8 cellular contexts compared by ENCODE assay signal in the genomic region with DNA sequence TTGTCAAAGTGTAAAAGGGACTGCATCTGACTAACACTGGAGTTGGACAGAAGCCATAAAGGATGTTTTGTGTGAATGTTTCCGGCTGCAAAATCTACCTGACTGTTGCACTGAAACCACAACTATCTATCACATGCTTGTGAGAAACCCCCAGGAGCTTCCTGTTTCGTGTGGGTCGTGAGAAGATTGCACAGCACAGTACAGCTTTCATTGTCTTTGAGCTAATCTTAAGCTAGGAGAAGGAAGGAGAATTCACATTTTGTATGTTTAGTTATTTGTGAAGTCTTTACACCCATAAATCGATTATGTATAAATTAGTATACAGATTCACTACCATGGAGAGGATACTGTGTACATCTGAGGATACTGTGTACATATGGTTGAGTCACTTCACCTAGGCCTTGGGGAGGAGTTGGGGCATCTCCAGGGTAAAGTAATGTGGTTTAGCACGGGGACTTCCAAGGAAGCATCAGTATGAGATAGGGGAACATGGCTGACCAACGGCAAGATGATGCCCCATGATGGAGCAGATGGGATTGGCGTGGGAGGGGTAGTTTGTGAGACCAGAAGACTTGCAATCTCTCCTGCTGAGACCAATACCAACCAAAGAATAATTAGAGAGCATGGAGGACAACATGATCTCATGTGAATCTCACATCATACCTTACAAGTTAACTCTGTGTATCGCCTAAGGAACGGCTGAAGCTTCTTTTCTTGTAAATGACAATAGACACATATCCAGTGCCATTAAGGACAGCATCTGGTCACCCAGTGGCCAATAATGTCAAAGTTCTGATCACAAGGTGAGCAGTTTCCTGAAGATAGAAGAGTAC.
DNase-seq lines count a peak whose midpoint lies in the region; ATAC-seq and TF ChIP-seq lines count a peak whose summit lies in the region.

No MANE protein-coding gene starts in this region.

- H3K9me2 ChIP-seq in MM.1S (replicated peaks; ENCODE audit: insufficient read depth, low read length), result no peaks in the 10 kb centered on the region

- H2AFZ ChIP-seq in MM.1S (ENCODE audit: low read length), result peak overlapping the region; percentile 55

- intact Hi-C loops in head of caudate nucleus (cut with DNase I), result no loop called here

- H3K9ac ChIP-seq in MM.1S (ENCODE audit: low read length), result peak overlapping the region; percentile 19; the same call in 1 of the 2 replicates

- peaks cover 20% of the 10 kb centered on the region for H3K4me1 ChIP-seq in MM.1S (ENCODE audit: low read length)

- H3K27ac ChIP-seq in MM.1S (ENCODE audit: low read length), result peak overlapping the region; percentile 86

- peak overlapping the region; percentile 19; the same call in 1 of the 2 replicates for H3K4me3 ChIP-seq in MM.1S (ENCODE audit: low read length)

- peak; percentile 79 for ATAC-seq in GM21723 (IDR thresholded peaks at IDR 0.05; ENCODE audit: unreplicated experiment)

- peak; percentile 61 for DNase-seq in GM10248 (ENCODE audit: extremely low spot score)
- peak; percentile 86 for DNase-seq in MM.1S
- DNase-seq in activated CD8-positive, alpha-beta memory T cell treated with anti-CD3 and anti-CD28 coated beads for 4 hours (ENCODE audit: low read depth in 2 of 2), result peak; percentile 42 to 51
- peak; percentile 92 for DNase-seq in kidney tubule cell (ENCODE audit: low spot score)
- no peak for DNase-seq in head of caudate nucleus
- no peak for DNase-seq in amniotic stem cell (lab: John Stamatoyannopoulos, UW)
- no peak for DNase-seq in NCI-H510A (lab: John Stamatoyannopoulos, UW)

- POLR2A ChIA-PET in GM10248 (lab: Yijun Ruan, JAX), result interaction anchor here (0.9 to 2.2 kb wide), 3 partner anchors 11 to 113 kb away, joined by 3 to 19 read pairs (median 3); partner anchors contain the start of gene TMSB4X

- peak overlapping the region; percentile 62 for H3K4me2 ChIP-seq in MM.1S (ENCODE audit: low read depth, low read length)

- H3K9me3 ChIP-seq in MM.1S (replicated peaks; ENCODE audit: insufficient read depth, low read length), result no peaks in the 10 kb centered on the region

- H3K36me3 ChIP-seq in MM.1S (replicated peaks; ENCODE audit: insufficient read depth, low read length), result no peaks in the 10 kb centered on the region

- H3K27me3 ChIP-seq in MM.1S (replicated peaks; ENCODE audit: insufficient read depth, low read length), result no peaks in the 10 kb centered on the region

- H3K79me2 ChIP-seq in MM.1S (ENCODE audit: low read length), result no peaks in the 10 kb centered on the region

- no peaks in the 10 kb centered on the region for H4K20me1 ChIP-seq in MM.1S (ENCODE audit: insufficient read depth, low read length)

- H3F3A ChIP-seq in MM.1S (ENCODE audit: insufficient read depth, low read length), result peaks cover 14% of the 10 kb centered on the region; the same call in 1 of the 2 replicates

- no peak for TF ChIP-seq CTCF in GM10248 (IDR thresholded peaks at IDR 0.05; ENCODE audit: control extremely low read depth, extremely low read depth, low read depth, missing control alignments)
- no peak for TF ChIP-seq CTCF in MM.1S (IDR thresholded peaks at IDR 0.05; ENCODE audit: low read length)

- CTCF ChIA-PET in GM10248 (lab: Yijun Ruan, JAX), result interaction anchor here (0.7 to 4.6 kb wide), 6 partner anchors 12 to 141 kb away, joined by 3 to 16 read pairs (median 4); no protein-coding TSS in a partner anchor

Comparison
In these comparisons a context has a peak if more than half of its experiments do, and no peak if none do; other contexts are left out.
1. DNase-seq: peak in GM10248 (single experiment), MM.1S (single experiment), activated CD8-positive, alpha-beta memory T cell treated with anti-CD3 and anti-CD28 coated beads for 4 hours (2 of 2) and kidney tubule cell (single experiment); none in head of caudate nucleus (0 of 42), amniotic stem cell (single experiment) and NCI-H510A (single experiment).